Comparison of ENCODE assay signal across 8 cellular contexts in the genomic region with DNA sequence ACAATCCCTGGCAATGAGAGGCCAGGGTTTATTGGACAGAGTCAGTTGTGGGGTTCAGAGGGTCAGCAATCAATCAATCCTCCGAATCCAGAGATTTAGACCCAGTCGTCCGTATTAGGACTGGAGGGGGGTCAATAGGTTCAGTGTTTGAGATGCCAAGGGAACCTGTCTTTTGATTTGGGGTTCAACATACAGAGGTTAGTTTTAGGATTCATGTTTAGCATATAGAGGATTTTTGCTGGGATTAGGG. TPM values are rescaled to one million over a fixed set of nuclear protein-coding genes. Genes with fewer than 3 reads are reported as not detected.
DNase-seq lines count a peak whose midpoint lies in the region; ATAC-seq and TF ChIP-seq lines count a peak whose summit lies in the region.

No MANE protein-coding gene starts in this region.

- DNase-seq in SK-N-SH, result no peak
- DNase-seq in hepatic stellate cell (ENCODE audit: low spot score), result no peak
- DNase-seq in NCI-H2081 (lab: John Stamatoyannopoulos, UW), result no peak

- H3K4me1 Mint-ChIP-seq in activated T-helper 17 cell treated with anti-CD3 and anti-CD28 coated beads, Interleukin-2, amount 50 U/mL, for 72 hours, result peaks cover 17% of the 10 kb centered on the region

- no peak for TF ChIP-seq RAD21 in SK-N-SH (IDR thresholded peaks at IDR 0.05; ENCODE audit: low read length)

- peak overlapping the region; percentile 92 for H3K4me3 Mint-ChIP-seq in activated T-helper 17 cell treated with anti-CD3 and anti-CD28 coated beads, Interleukin-2, amount 50 U/mL, for 72 hours

- peaks cover 41% of the 10 kb centered on the region for H3K36me3 Mint-ChIP-seq in activated T-helper 17 cell treated with anti-CD3 and anti-CD28 coated beads, Interleukin-2, amount 50 U/mL, for 72 hours (ENCODE audit: low read depth)

- POLR2A ChIA-PET in SK-N-SH (lab: Yijun Ruan, JAX), result interaction anchor here (0.6 to 4.6 kb wide), 11 partner anchors 8 to 1202 kb away, joined by 3 to 53 read pairs (median 12); a partner anchor contains a TSS

- TF ChIP-seq EP300 in SK-N-SH (IDR thresholded peaks at IDR 0.05; ENCODE audit: borderline replicate concordance in 1 of 2, low read depth in 1 of 2, low read length in 1 of 2), result no peak

- CTCF ChIA-PET in SK-N-SH (lab: Yijun Ruan, JAX), result interaction anchor here (0.8 to 62.1 kb wide), 4 partner anchors 5 to 110 kb away, joined by 4 to 2824 read pairs (median 1416); a partner anchor contains a TSS

- H3K4me3 ChIP-seq in SK-N-SH (ENCODE audit: low read depth in 2 of 2, low read length in 1 of 2) (peak overlapping the region; percentile 81 to 85), iPS-20b (ENCODE audit: low read length) (peak overlapping the region; percentile 77), subcutaneous abdominal adipose tissue (ENCODE audit: low read depth in 1 of 5, low read length in 5 of 5) (peak overlapping the region; percentile 79 to 89 (median 84))

- H3F3A ChIP-seq in SK-N-SH (replicated peaks; ENCODE audit: insufficient read depth), result no peaks in the 10 kb centered on the region

- no peaks in the 10 kb centered on the region for H3K27me3 ChIP-seq in SK-N-SH (ENCODE audit: insufficient read depth)
- H3K27me3 ChIP-seq in iPS-20b (ENCODE audit: insufficient read depth, low read length), result peaks cover 42% of the 10 kb centered on the region
- H3K27me3 ChIP-seq in subcutaneous abdominal adipose tissue (ENCODE audit: control insufficient read depth in 5 of 5, insufficient read depth in 4 of 5, low read length in 5 of 5), result peaks cover 10 to 32% (median 19%) of the 10 kb centered on the region in 5 donors

- ATAC-seq in SK-N-SH treated with all-trans-retinoic acid at 6 μM for 48 hours, result no peak
- ATAC-seq in activated T-helper 17 cell treated with anti-CD3 and anti-CD28 coated beads, Interleukin-2, amount 50 U/mL, for 72 hours (replicated peaks), result no peak
- ATAC-seq in HG03457 (IDR thresholded peaks at IDR 0.05; ENCODE audit: unreplicated experiment), result no peak

- H3K4me2 ChIP-seq in SK-N-SH, result peak overlapping the region; percentile 98

- H3K79me2 ChIP-seq in SK-N-SH (ENCODE audit: insufficient read depth), result peaks cover 20% of the 10 kb centered on the region

- peak overlapping the region; percentile 87 for H3K27ac Mint-ChIP-seq in activated T-helper 17 cell treated with anti-CD3 and anti-CD28 coated beads, Interleukin-2, amount 50 U/mL, for 72 hours

- H3K4me1 ChIP-seq in SK-N-SH (ENCODE audit: control insufficient read depth in 1 of 2, insufficient read depth in 2 of 2, low read depth in 1 of 2, low read length in 1 of 2) (peaks cover 16 to 73% of the 10 kb centered on the region in 2 experiments), iPS-20b (ENCODE audit: insufficient read depth, low read length) (peaks cover 18% of the 10 kb centered on the region; the same call in 1 of the 2 replicates), subcutaneous abdominal adipose tissue (ENCODE audit: control insufficient read depth in 5 of 5, insufficient read depth in 5 of 5, low read length in 5 of 5) (peaks cover 1 to 39% (median 35%) of the 10 kb centered on the region in 5 donors)

- H3K9ac ChIP-seq in SK-N-SH (peak overlapping the region; percentile 90), iPS-20b (ENCODE audit: low read depth, low read length) (peak overlapping the region; percentile 83), subcutaneous abdominal adipose tissue (ENCODE audit: low read length in 5 of 5) (peak overlapping the region; percentile 77 to 96 (median 89))

- peaks cover 5 to 12% of the 10 kb centered on the region in 2 experiments for H3K36me3 ChIP-seq in SK-N-SH (replicated peaks in 1 of 2; ENCODE audit: control insufficient read depth in 1 of 2, insufficient read depth in 2 of 2, low read length in 1 of 2)
- peaks cover 3% of the 10 kb centered on the region; the same call in 1 of the 2 replicates for H3K36me3 ChIP-seq in iPS-20b (ENCODE audit: insufficient read depth, low read depth, low read length)
- peaks cover 0 to 25% (median 19%) of the 10 kb centered on the region in 5 donors for H3K36me3 ChIP-seq in subcutaneous abdominal adipose tissue (ENCODE audit: control insufficient read depth in 5 of 5, insufficient read depth in 5 of 5, low read length in 5 of 5)

- H3K27me3 Mint-ChIP-seq in activated T-helper 17 cell treated with anti-CD3 and anti-CD28 coated beads, Interleukin-2, amount 50 U/mL, for 72 hours, result peaks cover 20% of the 10 kb centered on the region

- no peak for TF ChIP-seq CTCF in SK-N-SH (IDR thresholded peaks at IDR 0.05)

- no peaks in the 10 kb centered on the region for H3K9me3 Mint-ChIP-seq in activated T-helper 17 cell treated with anti-CD3 and anti-CD28 coated beads, Interleukin-2, amount 50 U/mL, for 72 hours

- no peaks in the 10 kb centered on the region for H4K20me1 ChIP-seq in SK-N-SH (ENCODE audit: insufficient read depth)

- H2AFZ ChIP-seq in SK-N-SH (ENCODE audit: low read depth), result peak overlapping the region; percentile 24; the same call in 1 of the 2 replicates

- H3K9me2 ChIP-seq in SK-N-SH, result no peaks in the 10 kb centered on the region

- 3% methylated on average over 3 of the region's 3 CpGs for WGBS in SK-N-SH (ENCODE audit: low lambda C conversion rate)

- H3K27ac ChIP-seq in SK-N-SH (ENCODE audit: low read depth in 2 of 2, low read length in 1 of 2), result peak overlapping the region; percentile 81 to 99
- peak overlapping the region; percentile 28 for H3K27ac ChIP-seq in iPS-20b (ENCODE audit: low read length)
- H3K27ac ChIP-seq in subcutaneous abdominal adipose tissue (ENCODE audit: low read depth, low read length), result peak overlapping the region; percentile 94

- H3K9me3 ChIP-seq in SK-N-SH (no peaks in the 10 kb centered on the region), iPS-20b (ENCODE audit: insufficient read depth, low read depth, low read length) (no peaks in the 10 kb centered on the region), subcutaneous abdominal adipose tissue (ENCODE audit: control insufficient read depth in 5 of 5, low read length in 5 of 5) (no peaks in the 10 kb centered on the region)

TF ChIP-seq in SK-N-SH, 30 proteins besides CTCF, POLR2A, EP300 and RAD21 (continues in another document):
- TF ChIP-seq RXRA (IDR thresholded peaks at IDR 0.05; ENCODE audit: borderline replicate concordance, low read depth) (no peak), FOXM1 (IDR thresholded peaks at IDR 0.05; ENCODE audit: low read depth) (no peak), ELF1 (IDR thresholded peaks at IDR 0.05) (no peak), TEAD4 (IDR thresholded peaks at IDR 0.05; ENCODE audit: borderline replicate concordance, insufficient read depth) (no peak), FOSL2 (IDR thresholded peaks at IDR 0.05; ENCODE audit: borderline replicate concordance, low read depth) (no peak)
- TF ChIP-seq, protein P1, sequence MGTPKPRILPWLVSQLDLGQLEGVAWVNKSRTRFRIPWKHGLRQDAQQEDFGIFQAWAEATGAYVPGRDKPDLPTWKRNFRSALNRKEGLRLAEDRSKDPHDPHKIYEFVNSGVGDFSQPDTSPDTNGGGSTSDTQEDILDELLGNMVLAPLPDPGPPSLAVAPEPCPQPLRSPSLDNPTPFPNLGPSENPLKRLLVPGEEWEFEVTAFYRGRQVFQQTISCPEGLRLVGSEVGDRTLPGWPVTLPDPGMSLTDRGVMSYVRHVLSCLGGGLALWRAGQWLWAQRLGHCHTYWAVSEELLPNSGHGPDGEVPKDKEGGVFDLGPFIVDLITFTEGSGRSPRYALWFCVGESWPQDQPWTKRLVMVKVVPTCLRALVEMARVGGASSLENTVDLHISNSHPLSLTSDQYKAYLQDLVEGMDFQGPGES (IDR thresholded peaks at IDR 0.05; ENCODE audit: low read depth, low read length), result no peak

TF ChIP-seq in SK-N-SH treated with all-trans-retinoic acid at 6 μM for 48 hours, 23 proteins besides CTCF, POLR2A, EP300 and RAD21 (continues in another document):
- TF ChIP-seq, protein P2, sequence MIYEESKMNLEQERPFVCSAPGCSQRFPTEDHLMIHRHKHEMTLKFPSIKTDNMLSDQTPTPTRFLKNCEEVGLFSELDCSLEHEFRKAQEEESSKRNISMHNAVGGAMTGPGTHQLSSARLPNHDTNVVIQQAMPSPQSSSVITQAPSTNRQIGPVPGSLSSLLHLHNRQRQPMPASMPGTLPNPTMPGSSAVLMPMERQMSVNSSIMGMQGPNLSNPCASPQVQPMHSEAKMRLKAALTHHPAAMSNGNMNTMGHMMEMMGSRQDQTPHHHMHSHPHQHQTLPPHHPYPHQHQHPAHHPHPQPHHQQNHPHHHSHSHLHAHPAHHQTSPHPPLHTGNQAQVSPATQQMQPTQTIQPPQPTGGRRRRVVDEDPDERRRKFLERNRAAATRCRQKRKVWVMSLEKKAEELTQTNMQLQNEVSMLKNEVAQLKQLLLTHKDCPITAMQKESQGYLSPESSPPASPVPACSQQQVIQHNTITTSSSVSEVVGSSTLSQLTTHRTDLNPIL (CRISPR knock-in tag; IDR thresholded peaks at IDR 0.05; ENCODE audit: low read depth), result no peak
- no peak for TF ChIP-seq ESRRG (CRISPR knock-in tag; IDR thresholded peaks at IDR 0.05)

RNA-seq across cellular contexts. Expression of a gene that starts 0.3 kb away (rescaled TPM):
- 61.3 and 75.1 TPM in 2 replicates for polyA plus RNA-seq in SK-N-SH (2012; rRNA removed)
- 27.7 and 39.9 TPM in 2 replicates for polyA plus RNA-seq in SK-N-SH (2012; cell fraction: cytosol; rRNA removed)
- 157 and 170 TPM in 2 replicates for polyA plus RNA-seq in SK-N-SH (2012; cell fraction: nucleus; rRNA removed)
- 10 to 100 TPM; 31.7 to 36.3 TPM for total RNA-seq in activated T-helper 17 cell treated with anti-CD3 and anti-CD28 coated beads, Interleukin-2, amount 50 U/mL, for 72 hours

RNA-seq across cellular contexts. Expression of a gene that starts 15.3 kb away (rescaled TPM):
- 0.05 and 0.10 TPM in 2 replicates for polyA plus RNA-seq in SK-N-SH (2012; rRNA removed)
- polyA plus RNA-seq in SK-N-SH (2012; cell fraction: cytosol; rRNA removed), result 0.04 and 0.30 TPM in 2 replicates
- polyA plus RNA-seq in SK-N-SH (2012; cell fraction: nucleus; rRNA removed), result 0.79 and 1.00 TPM in 2 replicates
- under 1 TPM in 1 of 2 donors, not detected in 1; 0.56 TPM for total RNA-seq in activated T-helper 17 cell treated with anti-CD3 and anti-CD28 coated beads, Interleukin-2, amount 50 U/mL, for 72 hours

RNA-seq across cellular contexts. Expression of a gene that starts 44.6 kb away (rescaled TPM):
- polyA plus RNA-seq in SK-N-SH (2012; rRNA removed), result 119 and 141 TPM in 2 replicates
- polyA plus RNA-seq in SK-N-SH (2012; cell fraction: cytosol; rRNA removed), result 65.6 and 129 TPM in 2 replicates
- 113 and 151 TPM in 2 replicates for polyA plus RNA-seq in SK-N-SH (2012; cell fraction: nucleus; rRNA removed)
- 10 to 100 TPM; 14.0 to 27.6 TPM for total RNA-seq in activated T-helper 17 cell treated with anti-CD3 and anti-CD28 coated beads, Interleukin-2, amount 50 U/mL, for 72 hours

RNA-seq across cellular contexts. Expression of a gene that starts 44.8 kb away (rescaled TPM):
- 4.7 and 7.0 TPM in 2 replicates for polyA plus RNA-seq in SK-N-SH (2012; rRNA removed)
- polyA plus RNA-seq in SK-N-SH (2012; cell fraction: cytosol; rRNA removed), result 1.0 and 1.7 TPM in 2 replicates
- polyA plus RNA-seq in SK-N-SH (2012; cell fraction: nucleus; rRNA removed), result 43.9 and 63.2 TPM in 2 replicates
- total RNA-seq in activated T-helper 17 cell treated with anti-CD3 and anti-CD28 coated beads, Interleukin-2, amount 50 U/mL, for 72 hours, result 1 to 10 TPM; 3.7 to 5.1 TPM

Comparison
In these comparisons a context has a peak if more than half of its experiments do, and no peak if none do; other contexts are left out.
1. H3K27ac ChIP-seq: peak in every context shown above with its lines; median percentile 94 in subcutaneous abdominal adipose tissue; 90 in SK-N-SH; 28 in iPS-20b.